19 cellular contexts compared by ENCODE assay signal in the genomic region with DNA sequence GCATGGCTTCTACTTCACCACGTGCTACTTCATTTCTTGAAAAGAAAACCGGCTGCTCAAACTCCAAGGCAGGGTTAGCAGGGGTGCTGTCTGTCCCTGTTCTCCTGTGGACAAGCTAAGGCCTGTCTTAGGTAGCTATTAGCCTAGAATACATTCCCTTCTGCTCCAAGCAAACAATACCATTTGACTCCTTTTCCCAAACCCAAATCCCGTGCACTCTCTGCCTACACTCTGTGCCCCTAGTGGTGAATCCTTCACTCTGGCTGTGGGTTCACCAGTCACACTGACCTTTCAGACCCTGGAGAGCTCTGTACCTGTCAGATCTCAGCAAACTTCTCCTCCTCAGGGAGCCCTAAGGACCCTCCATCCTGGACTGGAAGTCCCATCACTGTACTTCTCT.
DNase-seq lines count a peak whose midpoint lies in the region; ATAC-seq, FAIRE-seq and TF ChIP-seq lines count a peak whose summit lies in the region.
"Had no signal": no experiment of that assay in that cellular context is flagged by ENCODE, and none has a peak within 500 bp of the region (broad histone marks: within the 10 kb centered on the region; RNA-seq: fewer than 3 reads in every experiment).

No MANE protein-coding gene starts in this region.

- TF ChIP-seq RAD21 in A549 (conservative IDR thresholded peaks at IDR 0.05 in 1 of 2, IDR thresholded peaks at IDR 0.05 in 1 of 2) (no peak), SK-N-SH (IDR thresholded peaks at IDR 0.05; ENCODE audit: low read length) (no peak)

- no peaks in the 10 kb centered on the region for H3K79me2 ChIP-seq in SK-N-SH (ENCODE audit: insufficient read depth)

- 82% methylated on average over 3 of the region's 3 CpGs for WGBS in A549 (ENCODE audit: missing lambda C conversion rate)
- 93% methylated on average over 3 of the region's 3 CpGs for WGBS in SK-N-SH (ENCODE audit: low lambda C conversion rate)

- H3K4me3 ChIP-seq in A549, result no peak overlapping the region
- no peak overlapping the region for H3K4me3 ChIP-seq in SK-N-SH (ENCODE audit: low read depth in 2 of 2, low read length in 1 of 2)
- no peak overlapping the region for H3K4me3 ChIP-seq in tibial artery
- H3K4me3 ChIP-seq: heart left ventricle had no signal

- no peak for DNase-seq in A549 (ENCODE audit: low read depth in 1 of 2, low spot score in 1 of 2)
- no peak for DNase-seq in SK-N-SH
- DNase-seq in iPS-NIHi7 (ENCODE audit: extremely low spot score), result peak; percentile 33
- DNase-seq in sciatic nerve (ENCODE audit: low spot score), result no peak
- no peak for DNase-seq in activated T-cell treated with anti-CD3 and anti-CD28 coated beads, Interleukin-2, amount 50 U/mL, for 1 hour
- no peak for DNase-seq in tibial artery
- DNase-seq: activated CD4-positive, alpha-beta T cell treated with anti-CD3 and anti-CD28 coated beads for 36 hours; aorta; effector memory CD8-positive, alpha-beta T cell; heart left ventricle; NCI-H187; NCI-H2227 treated with DMSO at 0.1 percent for 48 hours; occipital lobe; right cardiac atrium; stimulated activated CD4-positive, alpha-beta T cell treated with anti-CD3 and anti-CD28 coated beads, Interleukin-15, amount 100 ng/mL, for 24 hours had no signal

- intact Hi-C loops in sciatic nerve (cut with DNase I) (no loop called here), tibial artery (cut with DNase I; ENCODE audit: low total_unique reads) (no loop called here)

- no peaks in the 10 kb centered on the region; the same call in 2 of the 3 replicates for H3K9me3 ChIP-seq in A549
- no peaks in the 10 kb centered on the region for H3K9me3 ChIP-seq in SK-N-SH
- no peaks in the 10 kb centered on the region for H3K9me3 ChIP-seq in tibial artery

- no peak overlapping the region for H2AFZ ChIP-seq in SK-N-SH (ENCODE audit: low read depth)

- H3K4me2 ChIP-seq in A549 (no peak overlapping the region), SK-N-SH (no peak overlapping the region)
- H3K4me2 ChIP-seq: KMS-11 had no signal

- no peak overlapping the region for H3K27ac ChIP-seq in A549
- no peak overlapping the region for H3K27ac ChIP-seq in SK-N-SH (ENCODE audit: low read depth in 2 of 2, low read length in 1 of 2)
- no peak overlapping the region for H3K27ac ChIP-seq in tibial artery
- H3K27ac ChIP-seq: heart left ventricle, KMS-11 had no signal

- no peaks in the 10 kb centered on the region for H3K27me3 ChIP-seq in SK-N-SH (ENCODE audit: insufficient read depth)
- no peaks in the 10 kb centered on the region for H3K27me3 ChIP-seq in tibial artery
- H3K27me3 ChIP-seq: heart left ventricle had no signal

- H3K36me3 ChIP-seq in SK-N-SH (replicated peaks in 1 of 2; ENCODE audit: control insufficient read depth in 1 of 2, insufficient read depth in 2 of 2, low read length in 1 of 2) (peaks cover 3 to 4% of the 10 kb centered on the region in 2 experiments), tibial artery (peaks cover 0 to 7% (median 0%) of the 10 kb centered on the region in 3 donors)
- H3K36me3 ChIP-seq: heart left ventricle had no signal

- TF ChIP-seq CTCF in A549 (IDR thresholded peaks at IDR 0.05) (no peak), GM12873 (IDR thresholded peaks at IDR 0.05; ENCODE audit: insufficient read depth, low read depth, low read length, missing control alignments) (peak; percentile 19), SK-N-SH (IDR thresholded peaks at IDR 0.05) (no peak; the same call in 1 of the 2 replicates), tibial artery (IDR thresholded peaks at IDR 0.05) (no peak)

- POLR2A ChIA-PET in A549 (lab: Yijun Ruan, JAX) (interaction anchor here (0.7 kb wide), 1 partner anchor 89 kb away, joined by 3 read pairs; no protein-coding TSS in a partner anchor), SK-N-SH (lab: Yijun Ruan, JAX) (no interaction called here)

- CTCF ChIA-PET in A549 (lab: Yijun Ruan, JAX) (interaction anchor here (1.1 to 1.8 kb wide), 4 partner anchors 10 to 27 kb away, joined by 3 to 5 read pairs (median 4); no protein-coding TSS in a partner anchor), SK-N-SH (lab: Yijun Ruan, JAX) (interaction anchor here (0.8 to 1.6 kb wide), 2 partner anchors 11 to 85 kb away, joined by 3 to 4 read pairs; no protein-coding TSS in a partner anchor)

- ATAC-seq in A549 (peak; percentile 63 to 79; a peak in 4 of 6 replicates), sciatic nerve (no peak), GM18861 (IDR thresholded peaks at IDR 0.05; ENCODE audit: unreplicated experiment) (no peak)
- ATAC-seq: activated CD4-positive, alpha-beta T cell treated with anti-CD3 and anti-CD28 coated beads for 36 hours; effector memory CD8-positive, alpha-beta T cell; heart left ventricle; right cardiac atrium had no signal

- no peak for TF ChIP-seq POLR2A in A549 (IDR thresholded peaks at IDR 0.05; ENCODE audit: low read length)

- no peak for TF ChIP-seq EP300 in A549 (IDR thresholded peaks at IDR 0.05)
- TF ChIP-seq EP300 in SK-N-SH (IDR thresholded peaks at IDR 0.05; ENCODE audit: borderline replicate concordance in 1 of 2, low read depth in 1 of 2, low read length in 1 of 2), result no peak

- H3K9me2 ChIP-seq in SK-N-SH, result no peaks in the 10 kb centered on the region

- H3K4me1 ChIP-seq in A549 (no peaks in the 10 kb centered on the region), SK-N-SH (ENCODE audit: control insufficient read depth in 1 of 2, insufficient read depth in 2 of 2, low read depth in 1 of 2, low read length in 1 of 2) (peaks cover 0 to 13% of the 10 kb centered on the region in 2 experiments; a peak in 1 of 4 replicates), tibial artery (peaks cover 0 to under 1% (median 0%) of the 10 kb centered on the region in 4 donors)
- H3K4me1 ChIP-seq: heart left ventricle had no signal

- no peaks in the 10 kb centered on the region for H3F3A ChIP-seq in SK-N-SH (replicated peaks; ENCODE audit: insufficient read depth)

- H3K9ac ChIP-seq in SK-N-SH, result no peak overlapping the region
- H3K9ac ChIP-seq: KMS-11 had no signal

- FAIRE-seq in A549 (lab: Jason Lieb, UNC), result no peak
- FAIRE-seq: GM12892 had no signal

- 0 out of 2 replicates have a peak, but pooled peaks cover 5% of the 10 kb centered on the region for H4K20me1 ChIP-seq in SK-N-SH (ENCODE audit: insufficient read depth)

TF ChIP-seq in A549, 52 proteins besides CTCF, POLR2A, EP300 and RAD21:
- TF ChIP-seq, protein P1, sequence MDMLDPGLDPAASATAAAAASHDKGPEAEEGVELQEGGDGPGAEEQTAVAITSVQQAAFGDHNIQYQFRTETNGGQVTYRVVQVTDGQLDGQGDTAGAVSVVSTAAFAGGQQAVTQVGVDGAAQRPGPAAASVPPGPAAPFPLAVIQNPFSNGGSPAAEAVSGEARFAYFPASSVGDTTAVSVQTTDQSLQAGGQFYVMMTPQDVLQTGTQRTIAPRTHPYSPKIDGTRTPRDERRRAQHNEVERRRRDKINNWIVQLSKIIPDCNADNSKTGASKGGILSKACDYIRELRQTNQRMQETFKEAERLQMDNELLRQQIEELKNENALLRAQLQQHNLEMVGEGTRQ (IDR thresholded peaks at IDR 0.05), result no peak
- TF ChIP-seq HOXB5 (CRISPR knock-in tag; IDR thresholded peaks at IDR 0.05) (no peak), MAFK (IDR thresholded peaks at IDR 0.05; ENCODE audit: partially characterized antibody) (no peak), GATA3 (IDR thresholded peaks at IDR 0.05; ENCODE audit: borderline replicate concordance) (no peak), CBX2 (IDR thresholded peaks at IDR 0.05; ENCODE audit: borderline replicate concordance, low read depth) (no peak), CHD2 (IDR thresholded peaks at IDR 0.05; ENCODE audit: low read length, partially characterized antibody) (no peak), RFX5 (IDR thresholded peaks at IDR 0.05) (no peak), ZSCAN20 (CRISPR knock-in tag; IDR thresholded peaks at IDR 0.05) (no peak), HDAC2 (IDR thresholded peaks at IDR 0.05) (no peak), RARB (CRISPR knock-in tag; IDR thresholded peaks at IDR 0.05) (no peak), JUNB (IDR thresholded peaks at IDR 0.05) (no peak), EHMT2 (IDR thresholded peaks at IDR 0.05; ENCODE audit: low read depth) (no peak)

TF ChIP-seq in SK-N-SH, 30 proteins besides CTCF, POLR2A, EP300 and RAD21:
- TF ChIP-seq REST (IDR thresholded peaks at IDR 0.05; ENCODE audit: low read depth, low read length) (peak; percentile 55; the same call in 1 of the 2 replicates), NFIC (IDR thresholded peaks at IDR 0.05; ENCODE audit: borderline replicate concordance) (no peak)

Comparison
In these comparisons a context has a peak if more than half of its experiments do, and no peak if none do; other contexts are left out.
1. ATAC-seq: peak in A549 (2 of 2); none in sciatic nerve (single experiment) and GM18861 (single experiment).
2. Of the 12 proteins assayed by ChIP-seq in both A549 and SK-N-SH: peak only in A549: none; only in SK-N-SH: REST; in both: none; in neither: 11.